ENCODE assay signal across 35 cellular contexts in genomic region chrX:39506131-39506530, GRCh38.
"Had no signal": no experiment of that assay in that cellular context is flagged by ENCODE, and none has a peak within 500 bp of the region (broad histone marks: within the 10 kb centered on the region; RNA-seq: fewer than 3 reads in every experiment).

No MANE protein-coding gene starts in this region.

- DNase-seq: Karpas-422, Kasumi-1, KG1, MG63, MM.1S, MV-4-11, NCI-H1048, NCI-H1092, NCI-H1092 treated with DMSO at 0.1 percent for 48 hours, NCI-H1105, NCI-H1105 treated with DMSO at 0.1 percent for 48 hours, NCI-H1417, NCI-H1417 treated with DMSO at 0.1 percent for 48 hours, NCI-H1436, NCI-H1436 treated with DMSO at 0.1 percent for 48 hours, NCI-H146, NCI-H1694, NCI-H1694 treated with DMSO at 0.1 percent for 48 hours, NCI-H187, NCI-H187 treated with DMSO at 0.1 percent for 48 hours, NCI-H1930, NCI-H2029, NCI-H2029 treated with DMSO at 0.1 percent for 48 hours, NCI-H2081, NCI-H2081 treated with DMSO at 0.1 percent for 48 hours, NCI-H2107, NCI-H2171, NCI-H2171 treated with DMSO at 0.1 percent for 48 hours, NCI-H2227 treated with DMSO at 0.1 percent for 48 hours, NCI-H226, NCI-H345, NCI-H446, NCI-H446 treated with DMSO at 0.1 percent for 48 hours, NCI-H510A had no signal

- H3K36me3 ChIP-seq: MG63 had no signal

- H3K9me3 ChIP-seq: MG63 had no signal

- H3K27ac ChIP-seq: KMS-11 had no signal

- H3K4me3 ChIP-seq: MG63 had no signal

- H3K27me3 ChIP-seq: MG63 had no signal
